In the genomic region with DNA sequence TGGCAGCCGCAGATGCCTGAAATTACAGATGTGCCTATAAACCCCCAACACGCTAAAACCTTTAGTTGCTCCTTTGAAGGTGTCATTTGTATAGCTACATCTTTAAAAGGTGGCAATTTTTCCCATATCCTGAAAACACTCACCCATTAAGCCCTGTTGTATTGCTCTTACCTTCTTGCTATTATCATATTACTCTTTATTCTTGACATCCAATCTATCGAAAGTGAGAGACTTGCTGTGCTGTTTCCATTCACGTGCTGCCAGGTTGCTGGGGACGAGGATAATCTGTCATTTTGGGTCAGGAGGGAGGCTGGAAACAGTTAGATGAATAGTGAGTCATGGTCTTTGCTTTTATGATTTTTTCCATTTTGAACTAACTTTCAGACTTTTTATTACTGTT, we compare ENCODE assay signal across 3 cellular contexts.
"Had no signal": no experiment of that assay in that cellular context is flagged by ENCODE, and none has a peak within 500 bp of the region (broad histone marks: within the 10 kb centered on the region; RNA-seq: fewer than 3 reads in every experiment).

No MANE protein-coding gene starts in this region.

- H3K4me3 ChIP-seq: GM12878 had no signal

- ATAC-seq: GM12878 had no signal

- DNase-seq: GDM1, GF-D8 had no signal
